In the genomic region with DNA sequence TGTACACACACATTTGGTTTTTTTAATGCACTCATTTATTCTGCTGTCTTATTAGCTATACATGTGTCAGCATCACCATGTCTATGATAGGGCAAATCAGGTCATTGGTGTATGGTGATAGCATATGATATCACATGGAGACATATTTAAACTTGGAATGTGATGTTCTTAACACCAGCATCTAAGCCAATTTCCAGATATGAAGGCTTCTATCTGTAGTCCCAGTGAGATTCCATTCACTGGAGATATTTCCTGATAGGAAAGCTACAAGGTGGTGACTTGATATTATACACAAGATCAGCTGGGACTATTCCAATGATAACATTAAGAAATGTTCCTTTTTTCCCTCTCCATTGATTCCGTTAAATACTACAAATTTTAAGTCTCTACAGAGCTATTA, we compare ENCODE assay signal across 7 cellular contexts.
"Had no signal": no experiment of that assay in that cellular context is flagged by ENCODE, and none has a peak within 500 bp of the region (broad histone marks: within the 10 kb centered on the region; RNA-seq: fewer than 3 reads in every experiment).

No MANE protein-coding gene starts in this region.

- FAIRE-seq: HTR-8/SVneo, K562 had no signal

- H2AFZ ChIP-seq: GM23248 had no signal

- ATAC-seq: K562 had no signal

- H3K4me3 ChIP-seq: GM23248, K562 had no signal

- DNase-seq: GM23248, GOT3, H9, HCEC 1CT, IMR-90 had no signal

- H3K9ac ChIP-seq: GM23248 had no signal

- H3K27ac ChIP-seq: GM23248 had no signal
